ENCODE assay signal across 18 cellular contexts in the genomic region with DNA sequence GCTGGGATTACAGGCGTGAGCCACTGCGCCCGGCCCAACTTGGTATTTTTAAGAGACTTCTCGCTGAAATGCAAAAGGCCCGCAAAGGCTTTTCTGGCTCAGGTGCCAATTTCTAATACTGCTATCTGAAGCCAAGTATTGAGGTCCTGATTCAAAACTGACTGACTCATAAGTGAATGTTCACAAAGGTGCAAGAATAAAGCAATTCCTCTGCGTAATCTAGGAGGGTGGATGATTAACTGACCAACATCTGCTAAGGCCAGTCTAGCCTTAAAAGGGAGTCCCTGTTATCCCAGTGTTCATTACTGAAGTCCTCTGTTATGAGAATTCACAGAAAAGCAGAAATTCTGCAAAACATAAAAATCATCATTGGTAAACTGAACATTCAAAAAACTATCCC.
DNase-seq lines count a peak whose midpoint lies in the region; ATAC-seq and TF ChIP-seq lines count a peak whose summit lies in the region.
"Had no signal": no experiment of that assay in that cellular context is flagged by ENCODE, and none has a peak within 500 bp of the region (broad histone marks: within the 10 kb centered on the region; RNA-seq: fewer than 3 reads in every experiment).

No MANE protein-coding gene starts in this region.

- no peak overlapping the region for H3K4me3 Mint-ChIP-seq in activated naive CD8-positive, alpha-beta T cell
- no peak overlapping the region for H3K4me3 Mint-ChIP-seq in activated naive CD8-positive, alpha-beta T cell treated with anti-CD3 and anti-CD28 coated beads for 36 hours
- H3K4me3 Mint-ChIP-seq: CD4-positive, alpha-beta memory T cell; mesothelial cell of epicardium had no signal

- no peaks in the 10 kb centered on the region for H3K9me3 Mint-ChIP-seq in activated naive CD8-positive, alpha-beta T cell (ENCODE audit: low read depth)
- no peaks in the 10 kb centered on the region for H3K9me3 Mint-ChIP-seq in activated naive CD8-positive, alpha-beta T cell treated with anti-CD3 and anti-CD28 coated beads for 36 hours
- H3K9me3 Mint-ChIP-seq: CD4-positive, alpha-beta memory T cell; mesothelial cell of epicardium had no signal

- H3K36me3 Mint-ChIP-seq in activated naive CD8-positive, alpha-beta T cell, result no peaks in the 10 kb centered on the region
- H3K36me3 Mint-ChIP-seq in activated naive CD8-positive, alpha-beta T cell treated with anti-CD3 and anti-CD28 coated beads for 36 hours, result peaks cover 5% of the 10 kb centered on the region

- H3K27me3 Mint-ChIP-seq in activated naive CD8-positive, alpha-beta T cell, result no peaks in the 10 kb centered on the region
- no peaks in the 10 kb centered on the region for H3K27me3 Mint-ChIP-seq in activated naive CD8-positive, alpha-beta T cell treated with anti-CD3 and anti-CD28 coated beads for 36 hours
- H3K27me3 Mint-ChIP-seq: CD4-positive, alpha-beta memory T cell had no signal

- H3K4me1 Mint-ChIP-seq in activated naive CD8-positive, alpha-beta T cell (ENCODE audit: low read depth), result peaks cover 15% of the 10 kb centered on the region
- peaks cover 22% of the 10 kb centered on the region for H3K4me1 Mint-ChIP-seq in activated naive CD8-positive, alpha-beta T cell treated with anti-CD3 and anti-CD28 coated beads for 36 hours

- no peak for DNase-seq in activated naive CD8-positive, alpha-beta T cell treated with anti-CD3 and anti-CD28 coated beads for 36 hours
- DNase-seq in NCI-H226 (peak; percentile 35), epithelial cell of esophagus (ENCODE audit: low read depth) (peak; percentile 89), renal cortical epithelial cell (ENCODE audit: low read depth) (peak; percentile 99), C1 segment of cervical spinal cord (lab: John Stamatoyannopoulos, UW) (no peak), COLO829 (ENCODE audit: low spot score) (no peak)
- DNase-seq: 8988T; activated CD4-positive, alpha-beta T cell treated with anti-CD3 and anti-CD28 coated beads, Interleukin-2, amount 50 U/mL, for 48 hours; CD4-positive, alpha-beta memory T cell; foreskin melanocyte; NCI-H2171 treated with DMSO at 0.1 percent for 48 hours; stimulated activated naive CD4-positive, alpha-beta T cell had no signal

- ATAC-seq in GM21825 (IDR thresholded peaks at IDR 0.05; ENCODE audit: unreplicated experiment), result no peak
- ATAC-seq: HCT116 had no signal

- no peak overlapping the region for H3K4me3 ChIP-seq in epithelial cell of esophagus (ENCODE audit: low read length)
- H3K4me3 ChIP-seq: ascending aorta, smooth muscle cell had no signal

- TF ChIP-seq CTCF in epithelial cell of esophagus (IDR thresholded peaks at IDR 0.05; ENCODE audit: insufficient read depth, low read depth, low read length, missing control alignments), result no peak

- peak overlapping the region; percentile 11 for H3K27ac Mint-ChIP-seq in activated naive CD8-positive, alpha-beta T cell
- H3K27ac Mint-ChIP-seq in activated naive CD8-positive, alpha-beta T cell treated with anti-CD3 and anti-CD28 coated beads for 36 hours, result no peak overlapping the region
- H3K27ac Mint-ChIP-seq: mesothelial cell of epicardium had no signal

Comparison
In these comparisons a context has a peak if more than half of its experiments do, and no peak if none do; other contexts are left out.
1. DNase-seq: peak in NCI-H226 (single experiment), epithelial cell of esophagus (single experiment) and renal cortical epithelial cell (single experiment); none in activated naive CD8-positive, alpha-beta T cell treated with anti-CD3 and anti-CD28 coated beads for 36 hours (single experiment), C1 segment of cervical spinal cord (0 of 14) and COLO829 (single experiment).